In genomic region chr18:55473078-55473477, GRCh38 we compare ENCODE assay signal across 24 cellular contexts.
DNase-seq lines count a peak whose midpoint lies in the region; ATAC-seq and TF ChIP-seq lines count a peak whose summit lies in the region.
"Had no signal": no experiment of that assay in that cellular context is flagged by ENCODE, and none has a peak within 500 bp of the region (broad histone marks: within the 10 kb centered on the region; RNA-seq: fewer than 3 reads in every experiment).

No MANE protein-coding gene starts in this region.

- no peak overlapping the region for H2BK20ac ChIP-seq in H9 (ENCODE audit: low read depth, low read length, poor library complexity, severe bottlenecking)

- H3K36me3 Mint-ChIP-seq in H9 (ENCODE audit: insufficient read depth in 1 of 3, low read depth in 3 of 3), result no peaks in the 10 kb centered on the region
- no peaks in the 10 kb centered on the region for H3K36me3 Mint-ChIP-seq in WTC11
- H3K36me3 Mint-ChIP-seq in nephron progenitor cell (ENCODE audit: low read depth), result peaks cover 31% of the 10 kb centered on the region

- no peak overlapping the region for H3K14ac ChIP-seq in H9 (ENCODE audit: insufficient read depth, low read length)

- H4K8ac ChIP-seq in H9 (replicated peaks; ENCODE audit: insufficient read length, low read depth, low read length), result no peak overlapping the region

- H2BK12ac ChIP-seq in H9 (ENCODE audit: insufficient read length, low read depth, low read length), result no peak overlapping the region

- TF ChIP-seq CTCF in H9 (conservative IDR thresholded peaks at IDR 0.05) (peak; percentile 32; the same call in 2 of the 3 replicates), WTC11 (IDR thresholded peaks at IDR 0.05) (no peak), nephron progenitor cell (IDR thresholded peaks at IDR 0.05) (no peak)

- no peak overlapping the region for H3K23ac ChIP-seq in H9 (ENCODE audit: insufficient read length, low read depth, low read length)

- ATAC-seq in WTC11 (peak; percentile 61), GM18870 (IDR thresholded peaks at IDR 0.05; ENCODE audit: unreplicated experiment) (no peak)
- ATAC-seq: CD8-positive, alpha-beta T cell; Panc1 had no signal

- H3K27ac Mint-ChIP-seq in H9, result peak overlapping the region in 2 of 3 experiments; percentile 6 to 58; a peak in 4 of 7 replicates
- peak overlapping the region; percentile 61 for H3K27ac Mint-ChIP-seq in WTC11
- peak overlapping the region; percentile 14 for H3K27ac Mint-ChIP-seq in nephron progenitor cell
- H3K27ac Mint-ChIP-seq: B cell; CD8-positive, alpha-beta T cell had no signal

- no peak overlapping the region for H2BK5ac ChIP-seq in H9 (ENCODE audit: insufficient read length, low read length)

- H3K4me1 ChIP-seq in H9 (ENCODE audit: insufficient read depth, low read length), result peaks cover 5% of the 10 kb centered on the region; the same call in 1 of the 2 replicates
- peaks cover 90% of the 10 kb centered on the region for H3K4me1 ChIP-seq in Karpas-422 (ENCODE audit: low read length)

- H3K4me1 Mint-ChIP-seq in H9 (peaks cover 32 to 33% of the 10 kb centered on the region in 2 experiments), WTC11 (peaks cover 77% of the 10 kb centered on the region), nephron progenitor cell (peaks cover 51% of the 10 kb centered on the region)

- WGBS in H9 (ENCODE audit: extremely low coverage, insufficient read length, low lambda C conversion rate), result no CpG with 5 or more reads among the region's 2 CpGs

- H3K27me3 ChIP-seq in H9 (ENCODE audit: insufficient read depth, low read length), result no peaks in the 10 kb centered on the region
- no peaks in the 10 kb centered on the region for H3K27me3 ChIP-seq in Karpas-422 (ENCODE audit: low read length)

- H3K79me1 ChIP-seq in H9 (ENCODE audit: insufficient read depth, low read depth, low read length, poor library complexity, severe bottlenecking), result peaks cover 3% of the 10 kb centered on the region

- H3K27ac ChIP-seq in H9 (ENCODE audit: insufficient read length, low read depth, low read length), result no peak overlapping the region
- H3K27ac ChIP-seq in Karpas-422 (ENCODE audit: low read length), result peak overlapping the region; percentile 61
- H3K27ac ChIP-seq: C4-2B, GM23248, RWPE1 had no signal

- H3K9ac ChIP-seq in H9 (ENCODE audit: extremely low read depth, insufficient read length, low read length) (no peak overlapping the region), Karpas-422 (ENCODE audit: low read length) (no peak overlapping the region)
- H3K9ac ChIP-seq: GM23248 had no signal

- H4K5ac ChIP-seq in H9 (ENCODE audit: insufficient read length, low read depth, low read length), result no peak overlapping the region

- H3K18ac ChIP-seq in H9 (ENCODE audit: insufficient read length, low read depth, low read length), result no peak overlapping the region

- no peaks in the 10 kb centered on the region for H3K9me2 ChIP-seq in Karpas-422 (replicated peaks; ENCODE audit: insufficient read depth, low read length)

- H3K27me3 Mint-ChIP-seq in H9 (ENCODE audit: low read depth) (no peaks in the 10 kb centered on the region), WTC11 (ENCODE audit: low read depth) (no peaks in the 10 kb centered on the region), nephron progenitor cell (ENCODE audit: low read depth, poor library complexity) (no peaks in the 10 kb centered on the region)
- H3K27me3 Mint-ChIP-seq: B cell had no signal

- no peaks in the 10 kb centered on the region for H3K36me3 ChIP-seq in Karpas-422 (ENCODE audit: insufficient read depth, low read length)

- H2AFZ ChIP-seq in H9 (ENCODE audit: low read length) (no peak overlapping the region), Karpas-422 (ENCODE audit: low read length) (no peak overlapping the region)
- H2AFZ ChIP-seq: GM23248 had no signal

- no peak overlapping the region for H2AK5ac ChIP-seq in H9 (ENCODE audit: insufficient read length, low read length)

- no peaks in the 10 kb centered on the region for H3K9me3 Mint-ChIP-seq in H9
- no peaks in the 10 kb centered on the region for H3K9me3 Mint-ChIP-seq in WTC11
- H3K9me3 Mint-ChIP-seq in nephron progenitor cell, result no peaks in the 10 kb centered on the region
- H3K9me3 Mint-ChIP-seq: CD8-positive, alpha-beta T cell had no signal

- CTCF ChIA-PET in WTC11 (lab: Charles Lee), result no interaction called here

- no peaks in the 10 kb centered on the region for H3K9me3 ChIP-seq in H9 (ENCODE audit: control insufficient read depth, low read depth, low read length)
- no peaks in the 10 kb centered on the region for H3K9me3 ChIP-seq in Karpas-422 (ENCODE audit: low read length)
- H3K9me3 ChIP-seq: Caco-2 had no signal

- no peak overlapping the region for H3K4ac ChIP-seq in H9 (ENCODE audit: low read depth, low read length)

- DNase-seq in H9 (no peak), Karpas-422 (no peak), WTC11 (ENCODE audit: low spot score) (no peak), nephron progenitor cell (no peak), T-helper 1 cell (no peak), superior temporal gyrus (ENCODE audit: extremely low spot score) (no peak)
- DNase-seq: Caco-2; CD8-positive, alpha-beta T cell; DMS79 treated with DMSO at 0.1 percent for 48 hours; GF-D8; GM23248; Kasumi-1; NCI-H1105 treated with DMSO at 0.1 percent for 48 hours; NCI-H146; NCI-H1930; NCI-H2107; NCI-H446 treated with DMSO at 0.1 percent for 48 hours; NCI-H526; SHP77 had no signal

- H3K4me2 ChIP-seq in H9 (ENCODE audit: insufficient read depth, insufficient read length, low read length) (no peak overlapping the region), Karpas-422 (ENCODE audit: low read depth, low read length, poor library complexity, severe bottlenecking) (no peak overlapping the region)

- H4K91ac ChIP-seq in H9 (ENCODE audit: insufficient read length, low read depth, low read length), result no peak overlapping the region

- H3K79me2 ChIP-seq in H9 (ENCODE audit: insufficient read depth, low read length), result peaks cover 2% of the 10 kb centered on the region; the same call in 1 of the 2 replicates
- peaks cover 93% of the 10 kb centered on the region for H3K79me2 ChIP-seq in Karpas-422 (ENCODE audit: low read length)

- no peak overlapping the region for H2BK120ac ChIP-seq in H9 (ENCODE audit: low read depth, low read length, poor library complexity, severe bottlenecking)

- POLR2A ChIA-PET in WTC11 (lab: Charles Lee), result no interaction called here

- no peaks in the 10 kb centered on the region for H3K23me2 ChIP-seq in H9 (ENCODE audit: insufficient read length, low read depth, low read length, poor library complexity, severe bottlenecking)

- H3K56ac ChIP-seq in H9 (ENCODE audit: insufficient read length, low read depth, low read length), result no peak overlapping the region

- H3K4me3 Mint-ChIP-seq in H9 (no peak overlapping the region), WTC11 (no peak overlapping the region), nephron progenitor cell (no peak overlapping the region)
- H3K4me3 Mint-ChIP-seq: B cell; CD8-positive, alpha-beta T cell had no signal

- H4K20me1 ChIP-seq in H9 (ENCODE audit: control insufficient read depth, insufficient read depth, insufficient read length) (no peaks in the 10 kb centered on the region), Karpas-422 (ENCODE audit: insufficient read depth, low read depth, low read length) (no peaks in the 10 kb centered on the region)

- H2BK15ac ChIP-seq in H9 (ENCODE audit: low read depth, low read length), result no peak overlapping the region

- no peak overlapping the region for H3K4me3 ChIP-seq in Karpas-422 (ENCODE audit: low read length)
- H3K4me3 ChIP-seq: GM23248 had no signal

- H3T11ph ChIP-seq in H9 (ENCODE audit: low read length), result no peak overlapping the region

TF ChIP-seq in WTC11, 78 proteins besides CTCF, POLR2A, EP300 and RAD21 (continues in another document):
- TF ChIP-seq MYBL2 (CRISPR knock-in tag; IDR thresholded peaks at IDR 0.05) (no peak), ZNF532 (CRISPR knock-in tag; IDR thresholded peaks at IDR 0.05; ENCODE audit: borderline replicate concordance) (no peak), ZNF396 (CRISPR knock-in tag; IDR thresholded peaks at IDR 0.05; ENCODE audit: borderline replicate concordance) (no peak), ZNF423 (CRISPR knock-in tag; IDR thresholded peaks at IDR 0.05) (no peak), OVOL2 (CRISPR knock-in tag; IDR thresholded peaks at IDR 0.05; ENCODE audit: borderline replicate concordance) (no peak)
